Comparison of ENCODE assay signal across 1 cellular context in the genomic region with DNA sequence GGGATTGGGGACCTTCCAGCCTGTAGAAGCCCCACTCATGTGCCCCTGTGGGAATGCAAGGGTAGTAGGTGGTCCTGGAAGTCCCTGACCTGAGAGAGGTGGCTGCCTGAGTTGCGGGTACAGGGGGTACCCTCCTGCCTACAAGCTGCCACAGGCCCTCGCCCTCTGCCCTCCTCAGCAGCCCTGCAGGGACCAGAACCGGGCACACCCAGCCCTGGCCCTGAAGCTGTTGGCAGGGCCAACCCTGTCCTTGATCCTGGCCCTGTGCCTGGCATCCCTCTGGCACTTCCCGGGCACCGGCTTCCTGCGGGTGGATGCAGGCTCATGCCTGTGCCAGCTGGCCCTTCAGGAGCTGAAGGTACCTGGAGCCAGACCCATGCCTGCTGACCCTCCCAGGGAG.
TF ChIP-seq lines count a peak whose summit lies in the region.

No MANE protein-coding gene starts in this region.

TF ChIP-seq in GM23338, 12 proteins besides CTCF, POLR2A, EP300 and RAD21:
- TF ChIP-seq, protein P1, sequence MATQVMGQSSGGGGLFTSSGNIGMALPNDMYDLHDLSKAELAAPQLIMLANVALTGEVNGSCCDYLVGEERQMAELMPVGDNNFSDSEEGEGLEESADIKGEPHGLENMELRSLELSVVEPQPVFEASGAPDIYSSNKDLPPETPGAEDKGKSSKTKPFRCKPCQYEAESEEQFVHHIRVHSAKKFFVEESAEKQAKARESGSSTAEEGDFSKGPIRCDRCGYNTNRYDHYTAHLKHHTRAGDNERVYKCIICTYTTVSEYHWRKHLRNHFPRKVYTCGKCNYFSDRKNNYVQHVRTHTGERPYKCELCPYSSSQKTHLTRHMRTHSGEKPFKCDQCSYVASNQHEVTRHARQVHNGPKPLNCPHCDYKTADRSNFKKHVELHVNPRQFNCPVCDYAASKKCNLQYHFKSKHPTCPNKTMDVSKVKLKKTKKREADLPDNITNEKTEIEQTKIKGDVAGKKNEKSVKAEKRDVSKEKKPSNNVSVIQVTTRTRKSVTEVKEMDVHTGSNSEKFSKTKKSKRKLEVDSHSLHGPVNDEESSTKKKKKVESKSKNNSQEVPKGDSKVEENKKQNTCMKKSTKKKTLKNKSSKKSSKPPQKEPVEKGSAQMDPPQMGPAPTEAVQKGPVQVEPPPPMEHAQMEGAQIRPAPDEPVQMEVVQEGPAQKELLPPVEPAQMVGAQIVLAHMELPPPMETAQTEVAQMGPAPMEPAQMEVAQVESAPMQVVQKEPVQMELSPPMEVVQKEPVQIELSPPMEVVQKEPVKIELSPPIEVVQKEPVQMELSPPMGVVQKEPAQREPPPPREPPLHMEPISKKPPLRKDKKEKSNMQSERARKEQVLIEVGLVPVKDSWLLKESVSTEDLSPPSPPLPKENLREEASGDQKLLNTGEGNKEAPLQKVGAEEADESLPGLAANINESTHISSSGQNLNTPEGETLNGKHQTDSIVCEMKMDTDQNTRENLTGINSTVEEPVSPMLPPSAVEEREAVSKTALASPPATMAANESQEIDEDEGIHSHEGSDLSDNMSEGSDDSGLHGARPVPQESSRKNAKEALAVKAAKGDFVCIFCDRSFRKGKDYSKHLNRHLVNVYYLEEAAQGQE (IDR thresholded peaks at IDR 0.05; ENCODE audit: unreplicated experiment) = no peak
- TF ChIP-seq ZNF331 (CRISPR knock-in tag; IDR thresholded peaks at IDR 0.05; ENCODE audit: low read depth) (no peak), CREB1 (CRISPR knock-in tag; IDR thresholded peaks at IDR 0.05; ENCODE audit: low read depth) (no peak), NANOG (IDR thresholded peaks at IDR 0.05; ENCODE audit: borderline replicate concordance) (no peak), ZNF462 (CRISPR knock-in tag; IDR thresholded peaks at IDR 0.05) (no peak), ZNF114 (CRISPR knock-in tag; IDR thresholded peaks at IDR 0.05) (no peak), EZH2 (IDR thresholded peaks at IDR 0.05; ENCODE audit: low read depth, unreplicated experiment) (no peak), JUNB (IDR thresholded peaks at IDR 0.05; ENCODE audit: unreplicated experiment) (no peak), POLR2AphosphoS5 (IDR thresholded peaks at IDR 0.05; ENCODE audit: low read depth) (no peak), STAT1 (IDR thresholded peaks at IDR 0.05; ENCODE audit: unreplicated experiment) (no peak)
